ENCODE assay signal across 8 cellular contexts in genomic region chr1:22024485-22025367, GRCh38. TPM values are rescaled to one million over a fixed set of nuclear protein-coding genes. Genes with fewer than 3 reads are reported as not detected.
A peak's percentile ranks its signal among the peaks of the same experiment; 100 is the strongest.
DNase-seq lines count a peak whose midpoint lies in the region; ATAC-seq and TF ChIP-seq lines count a peak whose summit lies in the region.

No MANE protein-coding gene starts in this region.

- DNase-seq in AG08395 (ENCODE audit: low spot score) (peak; percentile 57), NCI-H748 treated with DMSO at 0.1 percent for 48 hours (lab: John Stamatoyannopoulos, UW) (peak; percentile 76), endodermal cell (peak; percentile 86), mucosa of descending colon (peak; percentile 64 to 78 (median 71))
- peak; percentile 65 for DNase-seq in activated CD8-positive, alpha-beta memory T cell treated with anti-CD3 and anti-CD28 coated beads, Interleukin-2, amount 50 U/mL, for 1 hour (ENCODE audit: extremely low read depth)
- peak; percentile 83 for DNase-seq in stimulated activated CD8-positive, alpha-beta memory T cell treated with anti-CD3 and anti-CD28 coated beads, Interleukin-4, amount 100 ng/mL, for 48 hours

- H3K4me1 ChIP-seq in endodermal cell (ENCODE audit: control insufficient read depth, insufficient read depth, low read length): peaks cover 4% of the 10 kb centered on the region
- H3K4me1 ChIP-seq in mucosa of descending colon (ENCODE audit: low read depth): peaks cover 4% of the 10 kb centered on the region

- peak overlapping the region; percentile 98 for H3K9ac ChIP-seq in endodermal cell (ENCODE audit: extremely low read depth, low read length, poor library complexity, severe bottlenecking)

- H3K27me3 ChIP-seq in endodermal cell (ENCODE audit: control insufficient read depth, insufficient read depth, low read length, poor library complexity, severe bottlenecking): no peaks in the 10 kb centered on the region

- no peak for TF ChIP-seq CTCF in endodermal cell (conservative IDR thresholded peaks at IDR 0.05)
- no peak for TF ChIP-seq CTCF in mucosa of descending colon (IDR thresholded peaks at IDR 0.05)

- peak overlapping the region; percentile 98 for H3K4me3 ChIP-seq in endodermal cell (ENCODE audit: low read length)
- H3K4me3 ChIP-seq in mucosa of descending colon: peak overlapping the region; percentile 83

- H3K36me3 ChIP-seq in endodermal cell (ENCODE audit: control insufficient read depth, insufficient read depth, low read length) (no peaks in the 10 kb centered on the region), mucosa of descending colon (ENCODE audit: low read depth) (no peaks in the 10 kb centered on the region)

- intact Hi-C loops in mucosa of descending colon (cut with DNase I, micrococcal nuclease): no loop called here

- peaks cover 2% of the 10 kb centered on the region for H3K36me3 Mint-ChIP-seq in endodermal cell (ENCODE audit: low read depth)

- H3K4me3 Mint-ChIP-seq in endodermal cell: peak overlapping the region; percentile 87

- peak overlapping the region; percentile 90 for H3K27ac ChIP-seq in endodermal cell (ENCODE audit: low read depth, low read length)

- WGBS in endodermal cell (ENCODE audit: insufficient coverage in 1 of 2, insufficient read length in 1 of 2), 2 experiments: 32 to 33% methylated on average over 29 to 33 of the region's 33 CpGs

- ATAC-seq in GM18861 (IDR thresholded peaks at IDR 0.05; ENCODE audit: unreplicated experiment) (peak; percentile 38), HG03097 (IDR thresholded peaks at IDR 0.05; ENCODE audit: low FRiP score, unreplicated experiment) (peak; percentile 32), mucosa of descending colon (peak; percentile 65)

- H3K9me3 ChIP-seq in endodermal cell (ENCODE audit: control insufficient read depth, low read length): no peaks in the 10 kb centered on the region
- H3K9me3 ChIP-seq in mucosa of descending colon: no peaks in the 10 kb centered on the region

- H3K4me1 Mint-ChIP-seq in endodermal cell: peaks cover 26% of the 10 kb centered on the region

- H3K27me3 Mint-ChIP-seq in endodermal cell (ENCODE audit: insufficient read depth): no peaks in the 10 kb centered on the region

- no peaks in the 10 kb centered on the region for H3K9me3 Mint-ChIP-seq in endodermal cell

- H3K27ac Mint-ChIP-seq in endodermal cell: peak overlapping the region; percentile 89

RNA-seq across cellular contexts. Expression of gene CELA3A, which starts 23.3 kb away (rescaled TPM):
- total RNA-seq in endodermal cell: not detected
- not detected for polyA plus RNA-seq in endodermal cell (2013, experiment 1 of 2)
- polyA plus RNA-seq in endodermal cell (2013, experiment 2 of 2): not detected
- total RNA-seq in mucosa of descending colon: 1 to 10 TPM in 1 of 3 donors, under 1 TPM in 1, not detected in 1; 0.65 to 1.0 TPM

RNA-seq across cellular contexts. Expression of gene CDC42, which starts 27.8 kb away (rescaled TPM):
- total RNA-seq in endodermal cell (100 to 1,000 TPM; 274 to 283 TPM), mucosa of descending colon (100 to 1,000 TPM; 231 to 292 (median 282) TPM)
- 237 TPM for polyA plus RNA-seq in endodermal cell (2013, experiment 1 of 2)
- 233 TPM for polyA plus RNA-seq in endodermal cell (2013, experiment 2 of 2)

RNA-seq across cellular contexts. Expression of gene CELA3B, which starts 47.9 kb away (rescaled TPM):
- not detected for total RNA-seq in endodermal cell
- polyA plus RNA-seq in endodermal cell (2013, experiment 1 of 2): not detected
- not detected for polyA plus RNA-seq in endodermal cell (2013, experiment 2 of 2)
- 1 to 10 TPM in 1 of 3 donors, under 1 TPM in 2; 0.35 to 3.5 (median 0.70) TPM for total RNA-seq in mucosa of descending colon

Comparison
In these comparisons a context has a peak if more than half of its experiments do, and no peak if none do; other contexts are left out.
1. Peak in every context shown above with its lines: DNase-seq, ATAC-seq, H3K4me3 ChIP-seq and H3K27ac ChIP-seq.